In genomic region chr17:18158022-18158600, GRCh38 we compare ENCODE assay signal across 9 cellular contexts. TPM values are rescaled to one million over a fixed set of nuclear protein-coding genes. Genes with fewer than 3 reads are reported as not detected.
DNase-seq lines count a peak whose midpoint lies in the region; ATAC-seq, FAIRE-seq and TF ChIP-seq lines count a peak whose summit lies in the region.
"Had no signal": no experiment of that assay in that cellular context is flagged by ENCODE, and none has a peak within 500 bp of the region (broad histone marks: within the 10 kb centered on the region; RNA-seq: fewer than 3 reads in every experiment).

No MANE protein-coding gene starts in this region.

- peak; percentile 87 for DNase-seq in GM06990 (ENCODE audit: extremely low read depth, insufficient read length)
- peak; percentile 97 for DNase-seq in RPMI8226
- peak; percentile 93 for DNase-seq in activated naive CD4-positive, alpha-beta T cell treated with Interleukin-2 at 50 U/mL for 16 hours
- peak; percentile 30 for DNase-seq in glomerular visceral epithelial cell (ENCODE audit: extremely low spot score)
- peak; percentile 90 to 99 (median 95) for DNase-seq in pancreas
- DNase-seq in thoracic aorta (ENCODE audit: low spot score), result peak; percentile 88

- H3K4me1 ChIP-seq in pancreas (peaks cover 0 to 7% (median 4%) of the 10 kb centered on the region in 3 donors), thoracic aorta (ENCODE audit: control insufficient read depth in 1 of 2, low read depth in 2 of 2) (peaks cover 2 to 10% of the 10 kb centered on the region in 2 donors)

- intact Hi-C loops in pancreas (cut with DNase I), result no loop called here

- no peak for TF ChIP-seq CTCF in GM06990 (IDR thresholded peaks at IDR 0.05; ENCODE audit: insufficient read depth, low read length, poor library complexity, severe bottlenecking)
- no peak for TF ChIP-seq CTCF in pancreas (IDR thresholded peaks at IDR 0.05)
- no peak for TF ChIP-seq CTCF in thoracic aorta (IDR thresholded peaks at IDR 0.05)

- ATAC-seq in HG02840 (IDR thresholded peaks at IDR 0.05; ENCODE audit: low FRiP score, unreplicated experiment) (peak; percentile 58), pancreas (peak; percentile 75 to 85 (median 80)), thoracic aorta (ENCODE audit: insufficient number of reproducible peaks, low FRiP score, low read depth) (peak; percentile 4), GM18858 (IDR thresholded peaks at IDR 0.05; ENCODE audit: unreplicated experiment) (no peak)

- H3K27me3 ChIP-seq in GM06990 (replicated peaks; ENCODE audit: control insufficient read depth, insufficient read depth, low read length) (no peaks in the 10 kb centered on the region), pancreas (no peaks in the 10 kb centered on the region), thoracic aorta (replicated peaks; ENCODE audit: insufficient read depth) (no peaks in the 10 kb centered on the region)

- H3K4me3 ChIP-seq in GM06990 (replicated peaks; ENCODE audit: low read depth, low read length), result peak overlapping the region; percentile 65
- peak overlapping the region; percentile 12 to 49 (median 40) for H3K4me3 ChIP-seq in pancreas
- H3K4me3 ChIP-seq in thoracic aorta, result peak overlapping the region; percentile 65

- H3K9me3 ChIP-seq in pancreas (no peaks in the 10 kb centered on the region), thoracic aorta (no peaks in the 10 kb centered on the region)

- H3K36me3 ChIP-seq in GM06990 (ENCODE audit: control insufficient read depth, insufficient read depth, low read length) (no peaks in the 10 kb centered on the region), pancreas (no peaks in the 10 kb centered on the region), thoracic aorta (no peaks in the 10 kb centered on the region)

- FAIRE-seq in pancreas (lab: Jason Lieb, UNC), result no peak
- FAIRE-seq: endometrium had no signal

- 6 to 9% methylated on average over 26 of the region's 26 CpGs for WGBS in pancreas, 2 donors

- H3K27ac ChIP-seq in pancreas (peak overlapping the region in 1 of 4 donors; percentile 46), thoracic aorta (peak overlapping the region in 1 of 2 donors; percentile 3)

RNA-seq across cellular contexts. Expression of gene ALKBH5, which starts 25.5 kb away (rescaled TPM):
- total RNA-seq in pancreas (10 to 100 TPM; 32.6 to 49.6 (median 43.6) TPM), thoracic aorta (100 to 1,000 TPM in 1 of 2 donors, 10 to 100 TPM in 1; 89.6 to 105 TPM)
- 10 to 100 TPM; 14.2 to 30.5 TPM for polyA plus RNA-seq in pancreas

RNA-seq across cellular contexts. Expression of gene MYO15A, which starts 49.6 kb away (rescaled TPM):
- total RNA-seq in pancreas, result 1 to 10 TPM in 1 of 6 donors, under 1 TPM in 5; 0.13 to 1.3 (median 0.69) TPM
- polyA plus RNA-seq in pancreas, result 1 to 10 TPM; 1.3 to 4.9 TPM
- 1 to 10 TPM; 2.3 to 6.1 TPM for total RNA-seq in thoracic aorta

Comparison
In these comparisons a context has a peak if more than half of its experiments do, and no peak if none do; other contexts are left out.
1. DNase-seq: peak in every context shown above with its lines; median percentile 97 in RPMI8226; 95 in pancreas; 93 in activated naive CD4-positive, alpha-beta T cell treated with Interleukin-2 at 50 U/mL for 16 hours; 88 in thoracic aorta; 87 in GM06990; 30 in glomerular visceral epithelial cell.